1 cellular context compared by ENCODE assay signal in the genomic region with DNA sequence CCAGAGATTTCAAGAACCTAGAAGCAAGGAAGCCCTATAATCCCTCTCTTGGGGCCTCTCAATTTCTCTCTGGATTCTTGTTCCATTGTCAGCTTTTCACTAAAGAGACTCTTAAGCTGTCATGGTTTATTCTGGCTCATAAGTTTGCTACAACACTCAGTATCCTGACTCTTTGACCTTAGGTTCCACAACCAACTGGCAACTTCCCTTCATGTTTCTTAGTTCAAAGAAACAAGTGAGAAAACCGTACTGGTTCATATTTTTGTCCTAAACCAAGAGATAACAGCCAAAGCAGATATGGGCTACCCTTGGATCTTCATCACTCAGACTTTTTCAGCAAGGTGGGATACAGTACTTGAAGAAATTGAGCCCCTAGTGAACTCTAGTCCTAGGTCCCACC.
TF ChIP-seq lines count a peak whose summit lies in the region.

No MANE protein-coding gene starts in this region.

TF ChIP-seq in HepG2, 621 proteins besides CTCF, POLR2A, EP300 and RAD21:
- TF ChIP-seq SP140L (CRISPR knock-in tag; IDR thresholded peaks at IDR 0.05; ENCODE audit: borderline replicate concordance) = no peak
